ENCODE assay signal across 1 cellular context in the genomic region with DNA sequence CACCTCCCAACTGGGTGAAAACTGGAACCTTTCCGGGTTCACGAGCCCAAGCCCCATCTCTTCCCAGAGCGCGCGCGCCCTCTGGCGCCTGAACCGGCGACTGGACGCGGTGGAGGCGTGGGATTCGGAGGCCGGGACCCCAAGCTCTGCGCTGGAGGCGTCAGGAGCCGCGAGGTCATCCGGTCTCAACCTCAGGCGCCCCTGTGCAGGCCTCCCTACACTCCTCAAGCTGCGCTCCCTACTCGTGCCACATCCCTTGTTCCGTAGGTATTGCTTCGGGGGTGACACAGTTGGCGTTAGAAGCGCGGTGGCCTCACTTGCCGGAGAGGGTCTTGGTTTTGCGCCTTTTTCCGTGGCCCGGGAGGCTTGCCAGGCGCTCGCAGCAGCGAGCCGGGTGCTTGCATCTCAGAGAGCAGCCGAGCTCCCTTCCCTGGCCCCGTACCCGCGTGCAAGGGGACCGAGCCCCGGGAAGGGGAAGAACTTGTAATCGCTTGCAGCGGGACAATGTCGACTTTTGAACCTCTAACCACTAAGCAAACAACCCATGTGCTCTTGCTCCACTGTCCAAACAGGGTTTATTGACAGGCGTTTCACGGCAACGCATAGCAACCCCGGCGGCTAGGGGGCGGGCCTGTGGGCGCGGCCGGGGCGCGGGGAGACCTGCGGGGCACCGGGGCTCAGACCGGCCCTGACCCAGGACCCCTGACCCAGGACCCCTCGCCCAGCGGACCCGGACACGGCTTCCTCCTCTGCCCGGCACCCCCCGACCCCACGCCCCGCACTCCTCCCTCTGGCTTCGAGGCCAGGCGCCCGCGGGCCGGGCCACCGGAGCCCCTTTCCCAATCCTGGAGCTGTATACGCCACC.
TF ChIP-seq lines count a peak whose summit lies in the region.

No MANE protein-coding gene starts in this region.

TF ChIP-seq in HepG2, 621 proteins besides CTCF, POLR2A, EP300 and RAD21 (continued from another document and continues in another):
- TF ChIP-seq ZNF280D (CRISPR knock-in tag; IDR thresholded peaks at IDR 0.05), result peak; percentile 95
- peak; percentile 62 to 74; a peak in 3 of 4 replicates for TF ChIP-seq HMGXB4 (CRISPR knock-in tag; IDR thresholded peaks at IDR 0.05; ENCODE audit: borderline replicate concordance in 1 of 2, low read depth in 1 of 2)
- no peak for TF ChIP-seq ZNF407 (CRISPR knock-in tag; IDR thresholded peaks at IDR 0.05; ENCODE audit: not compliant biosample characterization)
- TF ChIP-seq, protein P1, sequence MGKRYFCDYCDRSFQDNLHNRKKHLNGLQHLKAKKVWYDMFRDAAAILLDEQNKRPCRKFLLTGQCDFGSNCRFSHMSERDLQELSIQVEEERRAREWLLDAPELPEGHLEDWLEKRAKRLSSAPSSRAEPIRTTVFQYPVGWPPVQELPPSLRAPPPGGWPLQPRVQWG (CRISPR knock-in tag; IDR thresholded peaks at IDR 0.05; ENCODE audit: borderline replicate concordance, low read depth), result no peak
- TF ChIP-seq SRY (CRISPR knock-in tag; IDR thresholded peaks at IDR 0.05), result no peak; the same call in 1 of the 2 replicates
- no peak for TF ChIP-seq GMEB2 (CRISPR knock-in tag; IDR thresholded peaks at IDR 0.05; ENCODE audit: low read depth)
- TF ChIP-seq ZNF609 (CRISPR knock-in tag; IDR thresholded peaks at IDR 0.05; ENCODE audit: borderline replicate concordance), result peak; percentile 96
- 0 out of 2 replicates have a peak, but pooled peaks have one; percentile 56 for TF ChIP-seq EED (CRISPR knock-in tag; IDR thresholded peaks at IDR 0.05)
- TF ChIP-seq PRDM10 (CRISPR knock-in tag; IDR thresholded peaks at IDR 0.05; ENCODE audit: low read depth), result no peak
- no peak; the same call in 1 of the 2 replicates for TF ChIP-seq MAZ (IDR thresholded peaks at IDR 0.05; ENCODE audit: borderline replicate concordance, low read depth, low read length)
- TF ChIP-seq MAZ (CRISPR knock-in tag; IDR thresholded peaks at IDR 0.05; ENCODE audit: low read depth), result peak; percentile 60
- peak; percentile 91 for TF ChIP-seq FOXA1 (IDR thresholded peaks at IDR 0.05)
- peak; percentile 99 for TF ChIP-seq FOXA1 (CRISPR knock-in tag; IDR thresholded peaks at IDR 0.05)
- no peak for TF ChIP-seq ZNF335 (CRISPR knock-in tag; IDR thresholded peaks at IDR 0.05)
- no peak for TF ChIP-seq ZNF260 (CRISPR knock-in tag; IDR thresholded peaks at IDR 0.05; ENCODE audit: borderline replicate concordance, low read depth)
- TF ChIP-seq TFE3 (CRISPR knock-in tag; IDR thresholded peaks at IDR 0.05), result no peak; the same call in 1 of the 2 replicates
